ENCODE assay signal across 9 cellular contexts in the genomic region with DNA sequence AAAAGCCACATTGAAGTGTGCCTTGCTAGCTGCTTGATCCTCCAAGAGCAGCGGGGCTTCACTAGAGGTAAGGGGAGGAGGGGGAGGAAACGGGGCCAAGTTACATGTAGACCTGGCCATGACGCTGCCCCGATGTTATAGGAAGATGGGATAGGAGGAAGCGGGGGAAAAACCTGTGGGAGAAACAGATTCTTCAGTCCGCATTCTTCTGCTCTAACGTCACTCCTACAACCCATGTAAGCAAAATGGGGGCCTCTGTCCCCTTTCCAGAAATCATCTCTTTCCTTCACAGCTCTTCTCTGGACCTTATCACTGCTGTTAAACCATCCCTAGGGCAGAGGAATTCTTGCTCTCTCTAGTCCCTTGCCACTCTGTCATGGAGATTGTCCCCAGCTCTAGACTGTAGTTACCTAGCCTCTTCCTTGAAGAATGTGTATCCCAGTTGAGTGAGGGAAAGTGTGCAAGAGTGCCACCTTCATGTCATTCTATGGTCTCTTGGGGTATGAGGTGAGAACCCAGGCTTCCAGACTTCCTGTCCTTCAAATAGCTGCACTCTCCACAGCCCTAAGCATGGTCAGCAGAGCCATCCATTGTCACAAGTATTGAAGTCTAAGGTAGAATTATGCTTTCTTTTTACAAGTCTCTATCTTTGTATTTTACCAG. TPM values are rescaled to one million over a fixed set of nuclear protein-coding genes. Genes with fewer than 3 reads are reported as not detected.
DNase-seq lines count a peak whose midpoint lies in the region; ATAC-seq and TF ChIP-seq lines count a peak whose summit lies in the region.
"Had no signal": no experiment of that assay in that cellular context is flagged by ENCODE, and none has a peak within 500 bp of the region (broad histone marks: within the 10 kb centered on the region; RNA-seq: fewer than 3 reads in every experiment).

No MANE protein-coding gene starts in this region.

- peaks cover 30% of the 10 kb centered on the region for H3K4me1 ChIP-seq in suprapubic skin

- peak overlapping the region; percentile 77 for H3K27ac ChIP-seq in suprapubic skin

- no peak for DNase-seq in activated CD4-positive, alpha-beta T cell treated with anti-CD3 and anti-CD28 coated beads, Interleukin-2, amount 10 ng/mL, durations not matched to agents 24 days and 14 days
- DNase-seq in activated CD4-positive, alpha-beta T cell treated with anti-CD3 and anti-CD28 coated beads for 4 hours, result no peak
- DNase-seq in activated CD8-positive, alpha-beta T cell treated with anti-CD3 and anti-CD28 coated beads for 36 hours, result no peak
- DNase-seq in immature natural killer cell (no peak), suprapubic skin (ENCODE audit: low spot score in 2 of 2) (no peak), HUDEP-2 (lab: John Stamatoyannopoulos, UW; ENCODE audit: unreplicated experiment in 76 of 76) (no peak), GOT3 (lab: John Stamatoyannopoulos, UW) (no peak)
- DNase-seq in stimulated activated naive CD4-positive, alpha-beta T cell treated with Interleukin-2 at 50 U/mL for 16 hours (lab: John Stamatoyannopoulos, UW), result no peak
- DNase-seq: NCI-H524 treated with DMSO at 0.1 percent for 48 hours had no signal

- peaks cover under 1% of the 10 kb centered on the region for H3K27me3 Mint-ChIP-seq in activated CD4-positive, alpha-beta T cell treated with anti-CD3 and anti-CD28 coated beads, Interleukin-2, amount 10 ng/mL, durations not matched to agents 24 days and 14 days
- H3K27me3 Mint-ChIP-seq in activated CD8-positive, alpha-beta T cell treated with anti-CD3 and anti-CD28 coated beads for 36 hours, result no peaks in the 10 kb centered on the region
- peaks cover 0 to 1% (median under 1%) of the 10 kb centered on the region in 3 donors for H3K27me3 Mint-ChIP-seq in immature natural killer cell (ENCODE audit: low read depth in 3 of 3)

- H3K4me3 Mint-ChIP-seq in activated CD4-positive, alpha-beta T cell treated with anti-CD3 and anti-CD28 coated beads, Interleukin-2, amount 10 ng/mL, durations not matched to agents 24 days and 14 days, result peak overlapping the region; percentile 20
- H3K4me3 Mint-ChIP-seq in activated CD8-positive, alpha-beta T cell treated with anti-CD3 and anti-CD28 coated beads for 36 hours, result no peak overlapping the region
- peak overlapping the region in 1 of 5 donors; percentile 2 for H3K4me3 Mint-ChIP-seq in immature natural killer cell

- no peaks in the 10 kb centered on the region for H3K9me3 Mint-ChIP-seq in activated CD4-positive, alpha-beta T cell treated with anti-CD3 and anti-CD28 coated beads, Interleukin-2, amount 10 ng/mL, durations not matched to agents 24 days and 14 days
- no peaks in the 10 kb centered on the region for H3K9me3 Mint-ChIP-seq in activated CD8-positive, alpha-beta T cell treated with anti-CD3 and anti-CD28 coated beads for 36 hours
- no peaks in the 10 kb centered on the region for H3K9me3 Mint-ChIP-seq in immature natural killer cell

- H3K27ac Mint-ChIP-seq in activated CD4-positive, alpha-beta T cell treated with anti-CD3 and anti-CD28 coated beads, Interleukin-2, amount 10 ng/mL, durations not matched to agents 24 days and 14 days, result peak overlapping the region; percentile 15
- peak overlapping the region; percentile 23 for H3K27ac Mint-ChIP-seq in activated CD8-positive, alpha-beta T cell treated with anti-CD3 and anti-CD28 coated beads for 36 hours
- H3K27ac Mint-ChIP-seq in immature natural killer cell, result peak overlapping the region in 5 of 6 donors; percentile 48 to 62 (median 55)

- H3K27me3 ChIP-seq in suprapubic skin, result no peaks in the 10 kb centered on the region

- POLR2A ChIA-PET in activated CD8-positive, alpha-beta T cell treated with anti-CD3 and anti-CD28 coated beads for 36 hours (lab: Charles Lee), result interaction anchor here (0.6 to 5.3 kb wide), 9 partner anchors 8 to 274 kb away, joined by 3 to 27 read pairs (median 4); partner anchors contain the start of genes ANP32E, PLEKHO1 and SF3B4

- no peak for ATAC-seq in activated CD8-positive, alpha-beta T cell treated with anti-CD3 and anti-CD28 coated beads for 36 hours

- H3K4me1 Mint-ChIP-seq in activated CD4-positive, alpha-beta T cell treated with anti-CD3 and anti-CD28 coated beads, Interleukin-2, amount 10 ng/mL, durations not matched to agents 24 days and 14 days, result peaks cover 53% of the 10 kb centered on the region
- peaks cover 55% of the 10 kb centered on the region for H3K4me1 Mint-ChIP-seq in activated CD8-positive, alpha-beta T cell treated with anti-CD3 and anti-CD28 coated beads for 36 hours (ENCODE audit: low read depth)
- peaks cover 19 to 23% of the 10 kb centered on the region in 2 donors for H3K4me1 Mint-ChIP-seq in immature natural killer cell

- no peak for TF ChIP-seq POLR2A in suprapubic skin (IDR thresholded peaks at IDR 0.05)

- CTCF ChIA-PET in activated CD8-positive, alpha-beta T cell treated with anti-CD3 and anti-CD28 coated beads for 36 hours (lab: Charles Lee), result interaction anchor here (0.7 to 9.2 kb wide), 12 partner anchors 9 to 272 kb away, joined by 3 to 118 read pairs (median 4); partner anchors contain the start of genes PLEKHO1 and VPS45

- H3K36me3 ChIP-seq in suprapubic skin, result peaks cover 38% of the 10 kb centered on the region

- intact Hi-C loops in activated CD4-positive, alpha-beta T cell treated with anti-CD3 and anti-CD28 coated beads, Interleukin-2, amount 10 ng/mL, durations not matched to agents 24 days and 14 days (cut with micrococcal nuclease), result loop anchor here (10.0 kb wide), 2 partner anchors 196 to 266 kb away; partner anchors contain the start of gene BOLA1
- intact Hi-C loops in activated CD8-positive, alpha-beta T cell treated with anti-CD3 and anti-CD28 coated beads for 36 hours (cut with micrococcal nuclease), result loop anchor here (5.0 kb wide), 1 partner anchor 49 kb away; no protein-coding TSS in a partner anchor

- TF ChIP-seq EP300 in suprapubic skin (IDR thresholded peaks at IDR 0.05), result no peak

- H3K36me3 Mint-ChIP-seq in activated CD4-positive, alpha-beta T cell treated with anti-CD3 and anti-CD28 coated beads, Interleukin-2, amount 10 ng/mL, durations not matched to agents 24 days and 14 days (ENCODE audit: low read depth), result peaks cover 35% of the 10 kb centered on the region
- H3K36me3 Mint-ChIP-seq in activated CD8-positive, alpha-beta T cell treated with anti-CD3 and anti-CD28 coated beads for 36 hours (ENCODE audit: low read depth), result peaks cover 27% of the 10 kb centered on the region
- peaks cover 11 to 26% (median 20%) of the 10 kb centered on the region in 3 donors for H3K36me3 Mint-ChIP-seq in immature natural killer cell

- no peak overlapping the region for H3K4me3 ChIP-seq in suprapubic skin

- H3K9me3 ChIP-seq in suprapubic skin, result no peaks in the 10 kb centered on the region

- WGBS in suprapubic skin, result 75% methylated on average over 7 of the region's 7 CpGs

- TF ChIP-seq CTCF in activated CD8-positive, alpha-beta T cell treated with anti-CD3 and anti-CD28 coated beads for 36 hours (IDR thresholded peaks at IDR 0.05), result no peak
- TF ChIP-seq CTCF in suprapubic skin (IDR thresholded peaks at IDR 0.05), result no peak

RNA-seq across cellular contexts. Expression of gene PLEKHO1, which starts 11.4 kb away (rescaled TPM):
- 25.2 and 26.4 TPM in 2 replicates for total RNA-seq in activated CD4-positive, alpha-beta T cell treated with anti-CD3 and anti-CD28 coated beads, Interleukin-2, amount 10 ng/mL, durations not matched to agents 24 days and 14 days
- 10 to 100 TPM; 18.2 to 19.0 TPM for total RNA-seq in activated CD8-positive, alpha-beta T cell treated with anti-CD3 and anti-CD28 coated beads for 36 hours
- 10 to 100 TPM; 20.6 to 32.5 (median 22.2) TPM for polyA plus RNA-seq in immature natural killer cell
- 10 to 100 TPM in 3 of 4 donors, 1 to 10 TPM in 1; 4.8 to 19.2 (median 10.7) TPM for total RNA-seq in suprapubic skin
